Comparison of ENCODE assay signal across 20 cellular contexts in genomic region chr1:245684111-245684510, GRCh38.
DNase-seq lines count a peak whose midpoint lies in the region; ATAC-seq, FAIRE-seq and TF ChIP-seq lines count a peak whose summit lies in the region.
"Had no signal": no experiment of that assay in that cellular context is flagged by ENCODE, and none has a peak within 500 bp of the region (broad histone marks: within the 10 kb centered on the region; RNA-seq: fewer than 3 reads in every experiment).

No MANE protein-coding gene starts in this region.

- H3K4me3 ChIP-seq in H7 (ENCODE audit: insufficient read depth, low read depth, low read length) (no peak overlapping the region), Karpas-422 (ENCODE audit: low read length) (no peak overlapping the region), trophoblast cell (ENCODE audit: low read depth, low read length) (peak overlapping the region; percentile 51)
- H3K4me3 ChIP-seq: PC-9, SJCRH30 had no signal

- no peak overlapping the region for H2BK12ac ChIP-seq in trophoblast cell (ENCODE audit: low read length)

- POLR2A ChIA-PET in naive thymus-derived CD8-positive, alpha-beta T cell (lab: Charles Lee), result no interaction called here

- no peak for TF ChIP-seq CTCF in endothelial cell (IDR thresholded peaks at IDR 0.05; ENCODE audit: unreplicated experiment)
- TF ChIP-seq CTCF in foreskin keratinocyte (conservative IDR thresholded peaks at IDR 0.05), result no peak

- H3K27me3 ChIP-seq in H7 (ENCODE audit: control insufficient read depth, insufficient read depth, low read length), result no peaks in the 10 kb centered on the region
- H3K27me3 ChIP-seq in Karpas-422 (ENCODE audit: low read length), result no peaks in the 10 kb centered on the region
- H3K27me3 ChIP-seq in trophoblast cell (ENCODE audit: insufficient read depth, low read length), result no peaks in the 10 kb centered on the region
- no peaks in the 10 kb centered on the region for H3K27me3 ChIP-seq in foreskin keratinocyte
- H3K27me3 ChIP-seq: SJCRH30 had no signal

- H3K79me2 ChIP-seq in Karpas-422 (ENCODE audit: low read length) (no peaks in the 10 kb centered on the region), trophoblast cell (ENCODE audit: control insufficient read depth, insufficient read depth, low read length, poor library complexity) (no peaks in the 10 kb centered on the region)

- H4K12ac ChIP-seq in trophoblast cell (ENCODE audit: low read depth, low read length), result no peak overlapping the region

- H3K9me3 Mint-ChIP-seq in endothelial cell (ENCODE audit: unreplicated experiment), result no peaks in the 10 kb centered on the region
- H3K9me3 Mint-ChIP-seq in naive thymus-derived CD8-positive, alpha-beta T cell, result peaks cover 0 to 8% (median 2%) of the 10 kb centered on the region in 9 donors

- no peaks in the 10 kb centered on the region for H4K20me1 ChIP-seq in Karpas-422 (ENCODE audit: insufficient read depth, low read depth, low read length)

- H3K9ac ChIP-seq in Karpas-422 (ENCODE audit: low read length) (no peak overlapping the region), trophoblast cell (ENCODE audit: low read length) (no peak overlapping the region)

- H3K36me3 ChIP-seq in H7 (replicated peaks; ENCODE audit: control insufficient read depth, insufficient read depth, low read length) (no peaks in the 10 kb centered on the region), Karpas-422 (ENCODE audit: insufficient read depth, low read length) (peaks cover 3% of the 10 kb centered on the region; the same call in 1 of the 2 replicates), trophoblast cell (ENCODE audit: control insufficient read depth in 1 of 2, insufficient read depth in 2 of 2, low read length in 2 of 2) (peaks cover 46 to 53% of the 10 kb centered on the region in 2 experiments)
- H3K36me3 ChIP-seq: SJCRH30 had no signal

- no peak overlapping the region for H3K14ac ChIP-seq in trophoblast cell (ENCODE audit: low read length)

- H3K4me3 Mint-ChIP-seq in endothelial cell (ENCODE audit: unreplicated experiment), result no peak overlapping the region
- peak overlapping the region in 1 of 10 donors; percentile 29 for H3K4me3 Mint-ChIP-seq in naive thymus-derived CD8-positive, alpha-beta T cell

- H2BK120ac ChIP-seq in trophoblast cell (ENCODE audit: insufficient read depth, low read length, poor library complexity), result no peak overlapping the region

- no peak overlapping the region for H3K18ac ChIP-seq in trophoblast cell (ENCODE audit: low read length)

- peak overlapping the region; percentile 30 for H3K27ac Mint-ChIP-seq in endothelial cell (ENCODE audit: unreplicated experiment)
- H3K27ac Mint-ChIP-seq in naive thymus-derived CD8-positive, alpha-beta T cell, result peak overlapping the region in 1 of 10 donors; percentile 40

- no peak for ATAC-seq in foreskin keratinocyte
- ATAC-seq in naive thymus-derived CD8-positive, alpha-beta T cell, result no peak
- ATAC-seq: HCT116 had no signal

- H3K36me3 Mint-ChIP-seq in endothelial cell (ENCODE audit: low read depth, unreplicated experiment), result peaks cover 4% of the 10 kb centered on the region
- peaks cover 0 to 5% (median 1%) of the 10 kb centered on the region in 3 donors for H3K36me3 Mint-ChIP-seq in naive thymus-derived CD8-positive, alpha-beta T cell

- H3K9me2 ChIP-seq in Karpas-422 (replicated peaks; ENCODE audit: insufficient read depth, low read length), result no peaks in the 10 kb centered on the region

- peaks cover 3% of the 10 kb centered on the region for H3K4me1 Mint-ChIP-seq in endothelial cell (ENCODE audit: unreplicated experiment)
- peaks cover 0 to 3% (median 0%) of the 10 kb centered on the region in 4 donors for H3K4me1 Mint-ChIP-seq in naive thymus-derived CD8-positive, alpha-beta T cell

- H3K4ac ChIP-seq in trophoblast cell (ENCODE audit: low read depth, low read length), result no peak overlapping the region

- no peak overlapping the region for H2AFZ ChIP-seq in Karpas-422 (ENCODE audit: low read length)
- no peak overlapping the region for H2AFZ ChIP-seq in trophoblast cell (ENCODE audit: insufficient read depth, low read length, poor library complexity)
- H2AFZ ChIP-seq: PC-9 had no signal

- H4K8ac ChIP-seq in trophoblast cell (ENCODE audit: low read depth, low read length), result no peak overlapping the region

- H3K27me3 Mint-ChIP-seq in endothelial cell (ENCODE audit: unreplicated experiment), result peaks cover 9% of the 10 kb centered on the region
- H3K27me3 Mint-ChIP-seq in naive thymus-derived CD8-positive, alpha-beta T cell, result peaks cover 0 to 11% (median 4%) of the 10 kb centered on the region in 5 donors

- DNase-seq in H7 (peak; percentile 21), Karpas-422 (no peak), endothelial cell (ENCODE audit: low spot score) (no peak), trophoblast cell (no peak), foreskin keratinocyte (no peak), GM19239 (ENCODE audit: insufficient read length, low spot score) (no peak)
- DNase-seq in naive thymus-derived CD8-positive, alpha-beta T cell, result no peak
- DNase-seq: DMS153, GOT3, NCI-H1092, NCI-H1417 treated with DMSO at 0.1 percent for 48 hours, NCI-H1694 treated with DMSO at 0.1 percent for 48 hours, NCI-H2081, NCI-H2171, NCI-H226, NCI-H510A, NCI-H748 treated with DMSO at 0.1 percent for 48 hours, PC-9, SJCRH30 had no signal

- H2AK5ac ChIP-seq in trophoblast cell (ENCODE audit: low read length), result no peak overlapping the region

- H3K23ac ChIP-seq in trophoblast cell (ENCODE audit: low read length), result no peak overlapping the region

- no peak overlapping the region for H2BK5ac ChIP-seq in trophoblast cell (ENCODE audit: low read depth, low read length, poor library complexity)

- H3K79me1 ChIP-seq in trophoblast cell (ENCODE audit: low read length), result no peaks in the 10 kb centered on the region

- H3K27ac ChIP-seq in Karpas-422 (ENCODE audit: low read length), result peak overlapping the region; percentile 70
- H3K27ac ChIP-seq in trophoblast cell (ENCODE audit: low read depth, low read length), result no peak overlapping the region
- no peak overlapping the region for H3K27ac ChIP-seq in foreskin keratinocyte
- H3K27ac ChIP-seq: PC-9, SJCRH30 had no signal

- no peak for FAIRE-seq in GM19239 (lab: Jason Lieb, UNC)

- H3K9me3 ChIP-seq in Karpas-422 (ENCODE audit: low read length) (no peaks in the 10 kb centered on the region), trophoblast cell (ENCODE audit: insufficient read depth, low read depth, low read length) (no peaks in the 10 kb centered on the region)
- H3K9me3 ChIP-seq: SJCRH30 had no signal

- WGBS in trophoblast cell (ENCODE audit: extremely low coverage, insufficient coverage, insufficient read length), result no CpG with 5 or more reads among the region's 19 CpGs

- H4K91ac ChIP-seq in trophoblast cell (ENCODE audit: low read depth, low read length), result no peak overlapping the region

- H3K4me1 ChIP-seq in Karpas-422 (ENCODE audit: low read length) (peaks cover 55% of the 10 kb centered on the region), trophoblast cell (ENCODE audit: control insufficient read depth in 1 of 2, insufficient read depth in 2 of 2, low read length in 2 of 2) (peaks cover 4% of the 10 kb centered on the region in 2 experiments), foreskin keratinocyte (no peaks in the 10 kb centered on the region)
- H3K4me1 ChIP-seq: SJCRH30 had no signal

- H3K4me2 ChIP-seq in Karpas-422 (ENCODE audit: low read depth, low read length, poor library complexity, severe bottlenecking) (no peak overlapping the region), trophoblast cell (ENCODE audit: low read length) (no peak overlapping the region)
- H3K4me2 ChIP-seq: PC-9 had no signal
